In the genomic region with DNA sequence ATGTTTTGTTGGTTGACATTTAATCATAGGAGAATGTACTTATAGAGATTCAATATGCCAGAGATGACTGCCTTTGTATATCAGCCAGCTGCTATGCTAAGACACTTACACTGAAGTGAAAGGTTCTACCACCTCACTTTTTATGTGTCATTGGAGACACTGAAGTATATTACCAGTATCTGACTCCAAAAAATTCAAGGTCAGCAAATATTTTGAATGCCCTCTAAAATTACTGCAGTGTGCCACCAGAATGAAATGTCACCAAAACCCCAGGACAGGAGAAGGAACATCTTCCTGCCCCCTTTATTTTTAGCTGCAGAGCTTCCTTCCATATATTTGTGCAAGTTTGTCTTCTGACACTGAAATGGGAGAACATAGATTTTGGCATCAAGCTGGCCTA, we compare ENCODE assay signal across 1 cellular context.
TF ChIP-seq lines count a peak whose summit lies in the region.

No MANE protein-coding gene starts in this region.

TF ChIP-seq in HepG2, 621 proteins besides CTCF, POLR2A, EP300 and RAD21 (continued from another document):
- TF ChIP-seq, protein P1, sequence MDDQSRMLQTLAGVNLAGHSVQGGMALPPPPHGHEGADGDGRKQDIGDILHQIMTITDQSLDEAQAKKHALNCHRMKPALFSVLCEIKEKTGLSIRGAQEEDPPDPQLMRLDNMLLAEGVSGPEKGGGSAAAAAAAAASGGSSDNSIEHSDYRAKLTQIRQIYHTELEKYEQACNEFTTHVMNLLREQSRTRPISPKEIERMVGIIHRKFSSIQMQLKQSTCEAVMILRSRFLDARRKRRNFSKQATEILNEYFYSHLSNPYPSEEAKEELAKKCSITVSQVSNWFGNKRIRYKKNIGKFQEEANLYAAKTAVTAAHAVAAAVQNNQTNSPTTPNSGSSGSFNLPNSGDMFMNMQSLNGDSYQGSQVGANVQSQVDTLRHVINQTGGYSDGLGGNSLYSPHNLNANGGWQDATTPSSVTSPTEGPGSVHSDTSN (CRISPR knock-in tag; IDR thresholded peaks at IDR 0.05; ENCODE audit: borderline replicate concordance), result no peak
- TF ChIP-seq, protein P2, sequence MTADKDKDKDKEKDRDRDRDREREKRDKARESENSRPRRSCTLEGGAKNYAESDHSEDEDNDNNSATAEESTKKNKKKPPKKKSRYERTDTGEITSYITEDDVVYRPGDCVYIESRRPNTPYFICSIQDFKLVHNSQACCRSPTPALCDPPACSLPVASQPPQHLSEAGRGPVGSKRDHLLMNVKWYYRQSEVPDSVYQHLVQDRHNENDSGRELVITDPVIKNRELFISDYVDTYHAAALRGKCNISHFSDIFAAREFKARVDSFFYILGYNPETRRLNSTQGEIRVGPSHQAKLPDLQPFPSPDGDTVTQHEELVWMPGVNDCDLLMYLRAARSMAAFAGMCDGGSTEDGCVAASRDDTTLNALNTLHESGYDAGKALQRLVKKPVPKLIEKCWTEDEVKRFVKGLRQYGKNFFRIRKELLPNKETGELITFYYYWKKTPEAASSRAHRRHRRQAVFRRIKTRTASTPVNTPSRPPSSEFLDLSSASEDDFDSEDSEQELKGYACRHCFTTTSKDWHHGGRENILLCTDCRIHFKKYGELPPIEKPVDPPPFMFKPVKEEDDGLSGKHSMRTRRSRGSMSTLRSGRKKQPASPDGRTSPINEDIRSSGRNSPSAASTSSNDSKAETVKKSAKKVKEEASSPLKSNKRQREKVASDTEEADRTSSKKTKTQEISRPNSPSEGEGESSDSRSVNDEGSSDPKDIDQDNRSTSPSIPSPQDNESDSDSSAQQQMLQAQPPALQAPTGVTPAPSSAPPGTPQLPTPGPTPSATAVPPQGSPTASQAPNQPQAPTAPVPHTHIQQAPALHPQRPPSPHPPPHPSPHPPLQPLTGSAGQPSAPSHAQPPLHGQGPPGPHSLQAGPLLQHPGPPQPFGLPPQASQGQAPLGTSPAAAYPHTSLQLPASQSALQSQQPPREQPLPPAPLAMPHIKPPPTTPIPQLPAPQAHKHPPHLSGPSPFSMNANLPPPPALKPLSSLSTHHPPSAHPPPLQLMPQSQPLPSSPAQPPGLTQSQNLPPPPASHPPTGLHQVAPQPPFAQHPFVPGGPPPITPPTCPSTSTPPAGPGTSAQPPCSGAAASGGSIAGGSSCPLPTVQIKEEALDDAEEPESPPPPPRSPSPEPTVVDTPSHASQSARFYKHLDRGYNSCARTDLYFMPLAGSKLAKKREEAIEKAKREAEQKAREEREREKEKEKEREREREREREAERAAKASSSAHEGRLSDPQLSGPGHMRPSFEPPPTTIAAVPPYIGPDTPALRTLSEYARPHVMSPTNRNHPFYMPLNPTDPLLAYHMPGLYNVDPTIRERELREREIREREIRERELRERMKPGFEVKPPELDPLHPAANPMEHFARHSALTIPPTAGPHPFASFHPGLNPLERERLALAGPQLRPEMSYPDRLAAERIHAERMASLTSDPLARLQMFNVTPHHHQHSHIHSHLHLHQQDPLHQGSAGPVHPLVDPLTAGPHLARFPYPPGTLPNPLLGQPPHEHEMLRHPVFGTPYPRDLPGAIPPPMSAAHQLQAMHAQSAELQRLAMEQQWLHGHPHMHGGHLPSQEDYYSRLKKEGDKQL (CRISPR knock-in tag; IDR thresholded peaks at IDR 0.05; ENCODE audit: low read depth), result no peak
- peak; percentile 77 to 86 for TF ChIP-seq MAFK (conservative IDR thresholded peaks at IDR 0.05 in 1 of 2, IDR thresholded peaks at IDR 0.05 in 1 of 2; ENCODE audit: low read length in 2 of 2)
- no peak for TF ChIP-seq ZNF574 (CRISPR knock-in tag; IDR thresholded peaks at IDR 0.05)
- TF ChIP-seq, protein P3, sequence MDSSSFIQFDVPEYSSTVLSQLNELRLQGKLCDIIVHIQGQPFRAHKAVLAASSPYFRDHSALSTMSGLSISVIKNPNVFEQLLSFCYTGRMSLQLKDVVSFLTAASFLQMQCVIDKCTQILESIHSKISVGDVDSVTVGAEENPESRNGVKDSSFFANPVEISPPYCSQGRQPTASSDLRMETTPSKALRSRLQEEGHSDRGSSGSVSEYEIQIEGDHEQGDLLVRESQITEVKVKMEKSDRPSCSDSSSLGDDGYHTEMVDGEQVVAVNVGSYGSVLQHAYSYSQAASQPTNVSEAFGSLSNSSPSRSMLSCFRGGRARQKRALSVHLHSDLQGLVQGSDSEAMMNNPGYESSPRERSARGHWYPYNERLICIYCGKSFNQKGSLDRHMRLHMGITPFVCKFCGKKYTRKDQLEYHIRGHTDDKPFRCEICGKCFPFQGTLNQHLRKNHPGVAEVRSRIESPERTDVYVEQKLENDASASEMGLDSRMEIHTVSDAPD (CRISPR knock-in tag; IDR thresholded peaks at IDR 0.05), result no peak
- no peak for TF ChIP-seq MED8 (CRISPR knock-in tag; IDR thresholded peaks at IDR 0.05; ENCODE audit: insufficient replicate concordance)
- TF ChIP-seq IKZF1 (IDR thresholded peaks at IDR 0.05), result no peak
- no peak for TF ChIP-seq ZNF230 (CRISPR knock-in tag; IDR thresholded peaks at IDR 0.05)
- TF ChIP-seq NR2F1 (CRISPR knock-in tag; IDR thresholded peaks at IDR 0.05), result no peak
- no peak for TF ChIP-seq ZNF496 (CRISPR knock-in tag; IDR thresholded peaks at IDR 0.05; ENCODE audit: insufficient replicate concordance)
- no peak for TF ChIP-seq ZBTB10 (CRISPR knock-in tag; IDR thresholded peaks at IDR 0.05; ENCODE audit: borderline replicate concordance)
- TF ChIP-seq MAFF (IDR thresholded peaks at IDR 0.05; ENCODE audit: low read depth, low read length), result peak; percentile 78
- no peak for TF ChIP-seq NFATC3 (CRISPR knock-in tag; IDR thresholded peaks at IDR 0.05)
- no peak for TF ChIP-seq SOX6 (IDR thresholded peaks at IDR 0.05)
- TF ChIP-seq SOX6 (CRISPR knock-in tag; IDR thresholded peaks at IDR 0.05), result no peak
